ENCODE assay signal across 8 cellular contexts in the genomic region with DNA sequence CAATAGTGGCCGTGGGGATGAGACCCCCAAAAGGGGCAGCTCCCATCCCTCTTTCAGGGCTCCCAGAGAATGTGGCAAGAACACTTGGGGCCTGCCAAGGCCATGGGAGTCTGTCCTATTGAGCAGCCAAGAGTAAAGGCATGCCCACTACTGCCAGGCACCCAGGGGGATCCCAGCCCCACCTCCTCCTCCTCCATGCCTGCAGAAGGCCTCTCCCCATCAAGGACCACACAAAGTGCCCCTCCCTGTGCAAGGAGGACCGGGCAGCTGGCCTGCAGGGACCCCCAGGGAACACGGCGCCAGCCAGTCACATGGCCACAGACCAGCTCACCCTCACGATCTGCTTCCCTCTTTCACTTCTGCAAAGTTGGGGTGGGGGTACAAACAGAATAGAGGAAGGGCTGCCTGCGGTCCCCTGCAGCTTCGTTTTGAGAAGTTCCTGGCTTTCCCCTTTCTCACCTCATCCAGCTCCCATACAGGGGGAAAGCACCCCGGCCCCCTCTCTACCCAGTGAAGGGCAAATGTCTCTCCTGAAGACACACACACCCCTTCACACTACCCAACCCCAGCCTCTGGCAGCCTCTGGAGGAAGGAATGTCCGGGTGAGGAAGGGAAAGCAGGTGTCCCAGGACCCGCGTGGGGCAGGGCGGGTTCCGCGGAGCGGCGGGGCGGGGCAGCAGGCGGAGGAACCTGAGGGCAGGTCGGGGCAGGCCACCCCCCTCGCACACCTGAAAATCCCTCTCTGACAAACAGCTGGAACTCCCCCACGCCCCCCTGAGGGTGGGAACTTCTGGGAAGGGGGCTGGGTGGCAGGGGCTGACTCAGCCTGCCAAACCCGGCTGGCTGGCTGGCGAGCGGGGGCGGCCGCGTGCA. TPM values are rescaled to one million over a fixed set of nuclear protein-coding genes. Genes with fewer than 3 reads are reported as not detected.
DNase-seq lines count a peak whose midpoint lies in the region; ATAC-seq and TF ChIP-seq lines count a peak whose summit lies in the region.

No MANE protein-coding gene starts in this region.

- H3K4me3 Mint-ChIP-seq in central memory CD8-positive, alpha-beta T cell, result peak overlapping the region; percentile 89

- no peaks in the 10 kb centered on the region for H3K27me3 ChIP-seq in Loucy (ENCODE audit: insufficient read depth, low read length, poor library complexity, severe bottlenecking)

- peak overlapping the region; percentile 87 for H3K4me2 ChIP-seq in Loucy (ENCODE audit: low read depth, low read length, poor library complexity, severe bottlenecking)

- no peaks in the 10 kb centered on the region for H3K27me3 Mint-ChIP-seq in central memory CD8-positive, alpha-beta T cell

- peaks cover 23% of the 10 kb centered on the region for H3K36me3 Mint-ChIP-seq in central memory CD8-positive, alpha-beta T cell (ENCODE audit: insufficient read depth)

- H3K4me1 Mint-ChIP-seq in central memory CD8-positive, alpha-beta T cell, result peaks cover 55% of the 10 kb centered on the region

- peaks cover 74% of the 10 kb centered on the region for H3K79me2 ChIP-seq in Loucy (ENCODE audit: insufficient read depth, low read length)

- no peak for DNase-seq in central memory CD8-positive, alpha-beta T cell (ENCODE audit: low spot score in 2 of 2)
- peak; percentile 79 for DNase-seq in left lobe of liver (ENCODE audit: low spot score)
- DNase-seq in stimulated activated CD4-positive, alpha-beta T cell treated with anti-CD3 and anti-CD28 coated beads, Interleukin-4, amount 100 ng/mL, for 48 hours (ENCODE audit: low read depth in 2 of 2), result peak; percentile 63 to 67
- DNase-seq in middle frontal gyrus (ENCODE audit: extremely low spot score, low spot score), result no peak

- ATAC-seq in GM21529 (IDR thresholded peaks at IDR 0.05; ENCODE audit: unreplicated experiment) (peak; percentile 39), left lobe of liver (peak; percentile 13)
- peak; percentile 10 to 19 for ATAC-seq in activated CD4-positive, CD25-positive, alpha-beta regulatory T cell treated with anti-CD3 and anti-CD28 coated beads, Interleukin-2, amount 50 U/mL, for 24 hours
- no peak for ATAC-seq in central memory CD8-positive, alpha-beta T cell (replicated peaks; ENCODE audit: extremely low read depth, poor library complexity, severe bottlenecking)

- H3K9me3 ChIP-seq in Loucy (ENCODE audit: insufficient read depth, low read depth, low read length), result no peaks in the 10 kb centered on the region

- peaks cover 17% of the 10 kb centered on the region; the same call in 1 of the 2 replicates for H3K36me3 ChIP-seq in Loucy (ENCODE audit: insufficient read depth, low read length)

- H3K27ac Mint-ChIP-seq in central memory CD8-positive, alpha-beta T cell (ENCODE audit: low read depth), result peak overlapping the region; percentile 90

- H4K20me1 ChIP-seq in Loucy (ENCODE audit: insufficient read depth, low read length, poor library complexity, severe bottlenecking), result peaks cover 62% of the 10 kb centered on the region

- no peaks in the 10 kb centered on the region for H3K9me3 Mint-ChIP-seq in central memory CD8-positive, alpha-beta T cell

- H3K9me2 ChIP-seq in Loucy (replicated peaks; ENCODE audit: low read depth, low read length), result no peaks in the 10 kb centered on the region

- TF ChIP-seq CTCF in C4-2B (conservative IDR thresholded peaks at IDR 0.05) (no peak), Loucy (conservative IDR thresholded peaks at IDR 0.05; ENCODE audit: low read length) (no peak)

- peak overlapping the region; percentile 99 for H3K9ac ChIP-seq in Loucy (ENCODE audit: low read depth, low read length, poor library complexity, severe bottlenecking)

- no peak overlapping the region for H2AFZ ChIP-seq in Loucy (ENCODE audit: low read length)

- H3K4me1 ChIP-seq in Loucy (ENCODE audit: insufficient read depth, low read length, poor library complexity, severe bottlenecking), result peaks cover 36% of the 10 kb centered on the region

- H3K4me3 ChIP-seq in Loucy (ENCODE audit: low read length, poor library complexity, severe bottlenecking), result peak overlapping the region; percentile 82

- peak overlapping the region; percentile 81 for H3K27ac ChIP-seq in C4-2B

- H3F3A ChIP-seq in Loucy (ENCODE audit: low read depth), result no peaks in the 10 kb centered on the region

RNA-seq across cellular contexts. Expression of a gene that starts 2.0 kb away (rescaled TPM):
- total RNA-seq in left lobe of liver, result 18.1 TPM

RNA-seq across cellular contexts. Expression of a gene that starts 17.3 kb away (rescaled TPM):
- 1.0 TPM for total RNA-seq in left lobe of liver

RNA-seq across cellular contexts. Expression of a gene that starts 18.5 kb away (rescaled TPM):
- 1.9 TPM for total RNA-seq in left lobe of liver

RNA-seq across cellular contexts. Expression of a gene that starts 53.0 kb away (rescaled TPM):
- 19.3 TPM for total RNA-seq in left lobe of liver

RNA-seq across cellular contexts. Expression of a gene that starts 53.3 kb away (rescaled TPM):
- 52.0 TPM for total RNA-seq in left lobe of liver

Comparison
In these comparisons a context has a peak if more than half of its experiments do, and no peak if none do; other contexts are left out.
1. DNase-seq: peak in left lobe of liver (single experiment) and stimulated activated CD4-positive, alpha-beta T cell treated with anti-CD3 and anti-CD28 coated beads, Interleukin-4, amount 100 ng/mL, for 48 hours (2 of 2); none in central memory CD8-positive, alpha-beta T cell (0 of 2) and middle frontal gyrus (single experiment).